ENCODE assay signal across 25 cellular contexts in the genomic region with DNA sequence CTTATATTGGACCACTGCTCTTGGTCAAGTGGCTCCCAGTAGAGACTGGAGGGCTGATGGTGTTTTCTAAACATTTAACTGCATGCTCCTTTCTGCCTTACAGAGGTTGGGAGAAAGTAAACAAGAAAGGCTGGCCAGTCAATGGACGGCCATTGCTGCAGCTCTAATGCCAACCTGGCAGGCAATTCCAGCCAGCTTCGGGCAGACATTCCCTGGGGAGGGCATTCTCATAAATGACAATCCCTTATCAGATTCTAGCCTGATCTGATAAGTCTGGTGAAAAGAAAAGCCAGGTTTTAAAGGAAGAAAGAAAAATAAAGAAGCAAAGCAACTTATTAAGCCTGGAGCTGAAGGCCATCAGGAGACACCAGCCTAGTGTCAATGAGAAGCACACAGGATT.
A peak's percentile ranks its signal among the peaks of the same experiment; 100 is the strongest.
DNase-seq lines count a peak whose midpoint lies in the region; ATAC-seq and TF ChIP-seq lines count a peak whose summit lies in the region.
"Had no signal": no experiment of that assay in that cellular context is flagged by ENCODE, and none has a peak within 500 bp of the region (broad histone marks: within the 10 kb centered on the region; RNA-seq: fewer than 3 reads in every experiment).

No MANE protein-coding gene starts in this region.

- H3K36me3 Mint-ChIP-seq in CD4-positive, CD25-positive, alpha-beta regulatory T cell = no peaks in the 10 kb centered on the region
- H3K36me3 Mint-ChIP-seq: CD8-positive, alpha-beta memory T cell had no signal

- no peaks in the 10 kb centered on the region for H3K79me2 ChIP-seq in parathyroid adenoma

- H3K4me1 Mint-ChIP-seq in CD4-positive, CD25-positive, alpha-beta regulatory T cell = peaks cover 0 to 30% (median 22%) of the 10 kb centered on the region in 4 donors

- H3K27me3 ChIP-seq in BLaER1 = no peaks in the 10 kb centered on the region
- no peaks in the 10 kb centered on the region for H3K27me3 ChIP-seq in CD4-positive, CD25-positive, alpha-beta regulatory T cell (ENCODE audit: control insufficient read depth, insufficient read depth, low read length)
- no peaks in the 10 kb centered on the region for H3K27me3 ChIP-seq in parathyroid adenoma (ENCODE audit: control insufficient read depth, insufficient read depth, low read length)
- H3K27me3 ChIP-seq in esophagus muscularis mucosa = no peaks in the 10 kb centered on the region
- H3K27me3 ChIP-seq: heart left ventricle, MG63, tibial nerve had no signal

- H3K27ac ChIP-seq in BLaER1 (peak overlapping the region; percentile 80), angular gyrus (ENCODE audit: low read depth, low read length) (peak overlapping the region; percentile 23), parathyroid adenoma (no peak overlapping the region), esophagus muscularis mucosa (replicated peaks in 1 of 4) (no peak overlapping the region)
- H3K27ac ChIP-seq in CD4-positive, CD25-positive, alpha-beta regulatory T cell (ENCODE audit: insufficient read depth, low read length, poor library complexity, severe bottlenecking) = no peak overlapping the region
- H3K27ac ChIP-seq: tibial nerve had no signal

- no peak for ATAC-seq in CD4-positive, CD25-positive, alpha-beta regulatory T cell (ENCODE audit: low read depth in 2 of 2)
- ATAC-seq: activated naive CD4-positive, alpha-beta T cell treated with anti-CD3 and anti-CD28 coated beads, Interleukin-2, amount 50 U/mL, for 72 hours; activated T-cell treated with anti-CD3 and anti-CD28 coated beads, Interleukin-2, amount 50 U/mL, for 4 hours; left colon; naive thymus-derived CD4-positive, alpha-beta T cell had no signal

- H3K4me3 ChIP-seq in BLaER1 = peak overlapping the region; percentile 31; the same call in 1 of the 2 replicates
- H3K4me3 ChIP-seq in CD4-positive, CD25-positive, alpha-beta regulatory T cell (ENCODE audit: low read depth, low read length) = no peak overlapping the region
- no peak overlapping the region for H3K4me3 ChIP-seq in parathyroid adenoma (ENCODE audit: low read depth, low read length)
- no peak overlapping the region for H3K4me3 ChIP-seq in esophagus muscularis mucosa
- H3K4me3 ChIP-seq: heart left ventricle, MG63, smooth muscle cell, tibial nerve had no signal

- peaks cover 82% of the 10 kb centered on the region for H3K4me1 ChIP-seq in BLaER1
- H3K4me1 ChIP-seq in CD4-positive, CD25-positive, alpha-beta regulatory T cell (ENCODE audit: control insufficient read depth, insufficient read depth, low read length, poor library complexity, severe bottlenecking) = peaks cover 21% of the 10 kb centered on the region
- H3K4me1 ChIP-seq in parathyroid adenoma = peaks cover 10% of the 10 kb centered on the region
- peaks cover 4 to 37% (median 19%) of the 10 kb centered on the region in 4 donors for H3K4me1 ChIP-seq in esophagus muscularis mucosa

- H3K9me3 Mint-ChIP-seq in CD4-positive, CD25-positive, alpha-beta regulatory T cell = no peaks in the 10 kb centered on the region
- H3K9me3 Mint-ChIP-seq: activated T-cell treated with anti-CD3 and anti-CD28 coated beads, Interleukin-2, amount 50 U/mL, for 4 hours; CD8-positive, alpha-beta memory T cell had no signal

- H3K9ac ChIP-seq in BLaER1 (peak overlapping the region; percentile 31; the same call in 1 of the 2 replicates), parathyroid adenoma (no peak overlapping the region)

- no peak for TF ChIP-seq POLR2A in esophagus muscularis mucosa (IDR thresholded peaks at IDR 0.05; ENCODE audit: low read depth)

- no peaks in the 10 kb centered on the region for H3K9me3 ChIP-seq in BLaER1
- no peaks in the 10 kb centered on the region for H3K9me3 ChIP-seq in CD4-positive, CD25-positive, alpha-beta regulatory T cell (ENCODE audit: control insufficient read depth in 2 of 2, low read length in 2 of 2)
- no peaks in the 10 kb centered on the region for H3K9me3 ChIP-seq in parathyroid adenoma (ENCODE audit: control insufficient read depth, low read length)
- no peaks in the 10 kb centered on the region for H3K9me3 ChIP-seq in esophagus muscularis mucosa
- H3K9me3 ChIP-seq: heart left ventricle, MG63, tibial nerve had no signal

- no peak overlapping the region for H3K4me3 Mint-ChIP-seq in CD4-positive, CD25-positive, alpha-beta regulatory T cell
- H3K4me3 Mint-ChIP-seq: activated T-cell treated with anti-CD3 and anti-CD28 coated beads, Interleukin-2, amount 50 U/mL, for 4 hours; CD8-positive, alpha-beta memory T cell had no signal

- peak overlapping the region in 2 of 3 donors; percentile 1 to 79 for H3K27ac Mint-ChIP-seq in CD4-positive, CD25-positive, alpha-beta regulatory T cell

- no peak for TF ChIP-seq CTCF in parathyroid adenoma (IDR thresholded peaks at IDR 0.05)
- TF ChIP-seq CTCF in esophagus muscularis mucosa (IDR thresholded peaks at IDR 0.05) = no peak
- no peak for TF ChIP-seq CTCF in GM13976 (IDR thresholded peaks at IDR 0.05; ENCODE audit: borderline replicate concordance, control extremely low read depth, extremely low read depth, insufficient read depth, missing control alignments)

- H3K4me2 ChIP-seq in BLaER1 (peak overlapping the region; percentile 76), parathyroid adenoma (ENCODE audit: low read length) (no peak overlapping the region)
- H3K4me2 ChIP-seq: smooth muscle cell had no signal

- peaks cover 38% of the 10 kb centered on the region for H3K36me3 ChIP-seq in BLaER1
- no peaks in the 10 kb centered on the region for H3K36me3 ChIP-seq in CD4-positive, CD25-positive, alpha-beta regulatory T cell (ENCODE audit: control insufficient read depth, insufficient read depth, low read length)
- H3K36me3 ChIP-seq in parathyroid adenoma (ENCODE audit: control insufficient read depth, insufficient read depth, low read length) = no peaks in the 10 kb centered on the region
- H3K36me3 ChIP-seq in esophagus muscularis mucosa = no peaks in the 10 kb centered on the region
- H3K36me3 ChIP-seq: heart left ventricle, MG63, tibial nerve had no signal

- in situ Hi-C loops in GM13976 (cut with MboI; ENCODE audit: low sequenced_read_pairs, unreplicated experiment) = loop anchor here (10.0 kb wide), 1 partner anchor 100 kb away; no protein-coding TSS in a partner anchor

- no peak for DNase-seq in CD4-positive, CD25-positive, alpha-beta regulatory T cell
- DNase-seq in esophagus muscularis mucosa (ENCODE audit: extremely low spot score) (no peak), GM13976 (ENCODE audit: low spot score) (no peak), COR-L47 (lab: John Stamatoyannopoulos, UW) (no peak)
- DNase-seq: activated CD4-positive, alpha-beta T cell treated with anti-CD3 and anti-CD28 coated beads for 1 hour; activated T-cell treated with anti-CD3 and anti-CD28 coated beads, Interleukin-2, amount 50 U/mL, for 4 hours; CD8-positive, alpha-beta memory T cell; central memory CD4-positive, alpha-beta T cell; DMS79; effector memory CD4-positive, alpha-beta T cell; GOT3; left colon; MG63; naive thymus-derived CD4-positive, alpha-beta T cell; NCI-H446 treated with DMSO at 0.1 percent for 48 hours; occipital lobe; SIG-M5; stimulated activated CD4-positive, alpha-beta T cell treated with anti-CD3 and anti-CD28 coated beads, Interleukin-2, amount 100 ng/mL, for 24 hours had no signal

- WGBS in esophagus muscularis mucosa = 68% methylated on average over 2 of the region's 2 CpGs

- peaks cover 40% of the 10 kb centered on the region for H4K20me1 ChIP-seq in BLaER1

- H3K27me3 Mint-ChIP-seq in CD4-positive, CD25-positive, alpha-beta regulatory T cell = no peaks in the 10 kb centered on the region
- H3K27me3 Mint-ChIP-seq: CD8-positive, alpha-beta memory T cell; naive thymus-derived CD4-positive, alpha-beta T cell had no signal

- intact Hi-C loops in esophagus muscularis mucosa (cut with DNase I) = no loop called here

- H2AFZ ChIP-seq in parathyroid adenoma = peak overlapping the region; percentile 70

- no peak for TF ChIP-seq EP300 in esophagus muscularis mucosa (IDR thresholded peaks at IDR 0.05)

Comparison
In these comparisons a context has a peak if more than half of its experiments do, and no peak if none do; other contexts are left out.
1. H3K27ac ChIP-seq: peak in BLaER1 (single experiment) and angular gyrus (single experiment); none in CD4-positive, CD25-positive, alpha-beta regulatory T cell (single experiment), parathyroid adenoma (single experiment) and esophagus muscularis mucosa (0 of 4).